ENCODE assay signal across 8 cellular contexts in the genomic region with DNA sequence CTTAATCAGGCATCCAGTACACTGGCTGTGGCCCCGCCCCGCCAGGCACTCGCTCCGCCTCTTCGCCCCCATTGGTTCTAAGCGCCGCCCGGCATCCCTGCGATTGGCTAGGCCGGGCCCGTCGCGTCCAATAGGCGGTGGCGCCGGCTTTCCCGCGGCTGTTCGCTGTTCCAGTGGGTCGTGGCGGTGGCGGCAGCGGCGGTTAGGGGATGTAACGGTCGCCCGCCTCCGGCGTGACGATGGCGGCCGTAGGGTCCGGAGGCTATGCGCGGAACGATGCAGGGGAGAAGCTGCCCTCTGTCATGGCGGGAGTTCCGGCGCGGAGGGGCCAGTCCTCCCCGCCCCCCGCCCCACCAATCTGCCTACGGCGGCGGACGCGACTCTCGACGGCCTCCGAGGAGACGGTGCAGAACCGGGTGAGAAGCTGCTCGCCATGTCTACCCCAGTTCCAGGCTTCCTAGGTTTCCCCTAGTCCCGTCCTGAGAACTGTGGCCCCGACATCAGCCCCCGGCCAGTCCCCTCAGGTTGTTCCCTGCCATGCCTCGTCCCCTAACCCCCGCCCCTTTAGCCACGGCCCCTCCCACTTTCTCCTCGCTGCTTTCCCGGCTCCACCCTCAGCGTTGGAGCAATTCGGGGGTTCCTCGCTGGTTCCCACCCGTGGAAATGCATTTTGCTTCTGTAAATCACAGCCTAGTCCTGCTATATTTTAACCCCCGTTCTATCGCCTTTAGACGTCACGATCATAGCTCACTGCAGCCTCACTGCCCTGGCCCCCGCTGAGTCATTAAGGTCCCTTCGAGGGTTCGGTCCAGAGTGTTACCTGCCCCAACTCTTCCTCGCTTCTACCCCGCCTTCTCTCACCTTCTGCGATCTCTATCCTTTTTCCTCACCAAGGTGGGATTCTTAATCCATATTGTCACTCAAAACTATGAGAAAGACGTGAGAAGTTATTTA. TPM values are rescaled to one million over a fixed set of nuclear protein-coding genes. Genes with fewer than 3 reads are reported as not detected.
DNase-seq lines count a peak whose midpoint lies in the region; FAIRE-seq and TF ChIP-seq lines count a peak whose summit lies in the region.

TSS of gene WDR62 (plus strand) at position 165 of the 954 bp plus-strand sequence. CDS start at position 240, 75 bp downstream.

- peak; percentile 83 for TF ChIP-seq POLR2A in H54 (IDR thresholded peaks at IDR 0.05; ENCODE audit: low read depth, low read length)

- H3K9me3 ChIP-seq in Loucy (ENCODE audit: insufficient read depth, low read depth, low read length) (no peaks in the 10 kb centered on the region), fibroblast of lung (ENCODE audit: control insufficient read depth, insufficient read depth, low read depth, low read length) (no peaks in the 10 kb centered on the region)

- H3K4me3 ChIP-seq in Loucy (ENCODE audit: low read length, poor library complexity, severe bottlenecking) (peak within 1 kb of the TSS; percentile 99), fibroblast of lung (replicated peaks in 1 of 4; ENCODE audit: control extremely low read depth in 1 of 4, insufficient read depth in 1 of 4, low read depth in 3 of 4, low read length in 4 of 4) (peak within 1 kb of the TSS; percentile 67 to 81 (median 78))

- H3F3A ChIP-seq in Loucy (ENCODE audit: low read depth), result no peaks in the 10 kb centered on the region; the same call in 1 of the 2 replicates

- H3K27ac ChIP-seq in RWPE1 (peak within 1 kb of the TSS; percentile 99), fibroblast of lung (ENCODE audit: insufficient read depth, low read length) (peak within 1 kb of the TSS; percentile 92)

- no peaks in the 10 kb centered on the region for H3K9me2 ChIP-seq in Loucy (replicated peaks; ENCODE audit: low read depth, low read length)

- no peak for FAIRE-seq in H54 (lab: Jason Lieb, UNC)

- TF ChIP-seq CTCF in Loucy (conservative IDR thresholded peaks at IDR 0.05; ENCODE audit: low read length) (no peak; the same call in 1 of the 2 replicates), RWPE1 (conservative IDR thresholded peaks at IDR 0.05; ENCODE audit: low read depth) (0 out of 2 replicates have a peak, but pooled peaks have one; percentile 2), fibroblast of lung (conservative IDR thresholded peaks at IDR 0.05 in 1 of 2, IDR thresholded peaks at IDR 0.05 in 1 of 2; ENCODE audit: low read depth in 1 of 2, low read length in 2 of 2) (no peak), neural crest cell (conservative IDR thresholded peaks at IDR 0.05) (peak; percentile 4)

- H3K9me3 Mint-ChIP-seq in neural crest cell, result no peaks in the 10 kb centered on the region

- H3K36me3 Mint-ChIP-seq in neural crest cell (ENCODE audit: low read depth), result peaks cover under 1% of the 10 kb centered on the region

- peaks cover 57% of the 10 kb centered on the region for H3K79me2 ChIP-seq in Loucy (ENCODE audit: insufficient read depth, low read length)
- peaks cover 28% of the 10 kb centered on the region for H3K79me2 ChIP-seq in fibroblast of lung (ENCODE audit: control insufficient read depth, insufficient read depth, low read length)

- H2AFZ ChIP-seq in Loucy (ENCODE audit: low read length) (peak within 1 kb of the TSS; percentile 90), fibroblast of lung (ENCODE audit: low read length) (peak within 1 kb of the TSS; percentile 84)

- H3K4me1 Mint-ChIP-seq in neural crest cell, result peaks cover 39% of the 10 kb centered on the region

- peak; percentile 92 for DNase-seq in EH (ENCODE audit: low read depth)
- peak; percentile 98 for DNase-seq in H54 (ENCODE audit: insufficient read length, low spot score)
- peak; percentile 99 for DNase-seq in RWPE1 (ENCODE audit: low spot score)
- DNase-seq in activated T-helper 1 cell treated with anti-CD3 and anti-CD28 coated beads, Interleukin-2, amount 50 U/mL, for 16 hours (ENCODE audit: low read depth in 1 of 2, low spot score in 1 of 2), result peak; percentile 85 to 91
- DNase-seq in fibroblast of lung (ENCODE audit: low read depth in 2 of 2), result peak in 1 of 2 donors; percentile 87
- DNase-seq in neural crest cell (ENCODE audit: low read depth, low spot score), result peak; percentile 90
- DNase-seq in stromal cell of bone marrow (ENCODE audit: low read depth), result peak; percentile 84

- H3K27me3 Mint-ChIP-seq in neural crest cell (ENCODE audit: low read depth), result no peaks in the 10 kb centered on the region

- peak within 1 kb of the TSS; percentile 95 for H3K4me2 ChIP-seq in Loucy (ENCODE audit: low read depth, low read length, poor library complexity, severe bottlenecking)
- H3K4me2 ChIP-seq in fibroblast of lung (ENCODE audit: extremely low read depth, insufficient read depth, low read length), result peak within 1 kb of the TSS; percentile 98

- H3K27ac Mint-ChIP-seq in neural crest cell (ENCODE audit: unreplicated experiment), result peak within 1 kb of the TSS; percentile 100

- CTCF ChIA-PET in RWPE1 (lab: Yijun Ruan, JAX), result no interaction called here

- H3K27me3 ChIP-seq in Loucy (ENCODE audit: insufficient read depth, low read length, poor library complexity, severe bottlenecking) (no peaks in the 10 kb centered on the region), fibroblast of lung (ENCODE audit: control insufficient read depth, insufficient read depth, low read length) (no peaks in the 10 kb centered on the region)

- H3K36me3 ChIP-seq in Loucy (ENCODE audit: insufficient read depth, low read length) (peaks cover 16% of the 10 kb centered on the region; the same call in 1 of the 2 replicates), fibroblast of lung (ENCODE audit: control insufficient read depth, insufficient read depth, low read length) (peaks cover under 1% of the 10 kb centered on the region)

- H3K9ac ChIP-seq in Loucy (ENCODE audit: low read depth, low read length, poor library complexity, severe bottlenecking), result peak within 1 kb of the TSS; percentile 91
- H3K9ac ChIP-seq in fibroblast of lung (ENCODE audit: insufficient read depth, low read length), result peak within 1 kb of the TSS; percentile 71

- H3K4me3 Mint-ChIP-seq in neural crest cell, result peak within 1 kb of the TSS; percentile 96

- POLR2A ChIA-PET in RWPE1 (lab: Yijun Ruan, JAX; ENCODE audit: low non-redundant PET), result interaction anchor here (0.8 kb wide), 1 partner anchor 47 kb away, joined by 3 read pairs; the partner anchor contains the start of gene SYNE4

- H4K20me1 ChIP-seq in Loucy (ENCODE audit: insufficient read depth, low read length, poor library complexity, severe bottlenecking) (peaks cover 43% of the 10 kb centered on the region), fibroblast of lung (ENCODE audit: control insufficient read depth, extremely low read depth, insufficient read depth, low read length) (no peaks in the 10 kb centered on the region)

- H3K4me1 ChIP-seq in Loucy (ENCODE audit: insufficient read depth, low read length, poor library complexity, severe bottlenecking) (peaks cover 45% of the 10 kb centered on the region), fibroblast of lung (ENCODE audit: control insufficient read depth, extremely low read depth, insufficient read depth, low read length) (peaks cover 3% of the 10 kb centered on the region)

RNA-seq across cellular contexts. Expression of gene WDR62, which starts in this region (rescaled TPM):
- total RNA-seq in fibroblast of lung (0.26 and 2.8 TPM in 2 replicates), neural crest cell (34.2 and 35.3 TPM in 2 replicates)
- 1.1 and 6.3 TPM in 2 replicates for polyA plus RNA-seq in fibroblast of lung
- 1.5 and 6.9 TPM in 2 replicates for polyA plus RNA-seq in fibroblast of lung (2012)
- polyA minus RNA-seq in fibroblast of lung (ENCODE audit: low replicate concordance), result 6.4 and 21.9 TPM in 2 replicates

Comparison
In these comparisons a context has a peak if more than half of its experiments do, and no peak if none do; other contexts are left out.
1. CTCF ChIP-seq: peak in RWPE1 (single experiment) and neural crest cell (single experiment); none in Loucy (single experiment) and fibroblast of lung (0 of 2).